ENCODE assay signal across 8 cellular contexts in genomic region chr12:56299308-56299852, GRCh38. TPM values are rescaled to one million over a fixed set of nuclear protein-coding genes. Genes with fewer than 3 reads are reported as not detected.
DNase-seq lines count a peak whose midpoint lies in the region; ATAC-seq and TF ChIP-seq lines count a peak whose summit lies in the region.

No MANE protein-coding gene starts in this region.

- H2AFZ ChIP-seq in Loucy (ENCODE audit: low read length) = peak overlapping the region; percentile 86

- H4K20me1 ChIP-seq in Loucy (ENCODE audit: insufficient read depth, low read length, poor library complexity, severe bottlenecking) = peaks cover 33% of the 10 kb centered on the region

- H3K27me3 ChIP-seq in Loucy (ENCODE audit: insufficient read depth, low read length, poor library complexity, severe bottlenecking) = no peaks in the 10 kb centered on the region

- H3K4me3 ChIP-seq in Loucy (ENCODE audit: low read length, poor library complexity, severe bottlenecking) = peak overlapping the region; percentile 95

- H3F3A ChIP-seq in Loucy (ENCODE audit: low read depth) = no peaks in the 10 kb centered on the region

- ATAC-seq in GM19023 (IDR thresholded peaks at IDR 0.05; ENCODE audit: unreplicated experiment) = peak; percentile 2
- ATAC-seq in left cardiac atrium = peak; percentile 3 to 13
- peak; percentile 14 for ATAC-seq in sciatic nerve

- H3K79me2 ChIP-seq in Loucy (ENCODE audit: insufficient read depth, low read length) = peaks cover 67% of the 10 kb centered on the region

- H3K4me1 ChIP-seq in Loucy (ENCODE audit: insufficient read depth, low read length, poor library complexity, severe bottlenecking) = peaks cover 44% of the 10 kb centered on the region

- peak; percentile 22 for DNase-seq in activated naive CD4-positive, alpha-beta T cell treated with anti-CD3 and anti-CD28 coated beads, Interleukin-2, amount 50 U/mL, for 16 hours
- DNase-seq in left cardiac atrium (no peak), sciatic nerve (ENCODE audit: low spot score) (no peak), NCI-H1436 treated with DMSO at 0.1 percent for 48 hours (lab: John Stamatoyannopoulos, UW) (no peak), NCI-H187 (lab: John Stamatoyannopoulos, UW) (no peak), cortex of kidney (lab: John Stamatoyannopoulos, UW) (no peak)

- H3K36me3 ChIP-seq in Loucy (ENCODE audit: insufficient read depth, low read length) = no peaks in the 10 kb centered on the region

- intact Hi-C loops in left cardiac atrium (cut with DNase I) = no loop called here
- intact Hi-C loops in sciatic nerve (cut with DNase I) = no loop called here

- no peak for TF ChIP-seq CTCF in Loucy (conservative IDR thresholded peaks at IDR 0.05; ENCODE audit: low read length)

- H3K9me2 ChIP-seq in Loucy (replicated peaks; ENCODE audit: low read depth, low read length) = no peaks in the 10 kb centered on the region

- peak overlapping the region; percentile 84 for H3K4me2 ChIP-seq in Loucy (ENCODE audit: low read depth, low read length, poor library complexity, severe bottlenecking)

- H3K9ac ChIP-seq in Loucy (ENCODE audit: low read depth, low read length, poor library complexity, severe bottlenecking) = peak overlapping the region; percentile 80

- H3K9me3 ChIP-seq in Loucy (ENCODE audit: insufficient read depth, low read depth, low read length) = no peaks in the 10 kb centered on the region

RNA-seq across cellular contexts. Expression of gene CS, which starts 0.8 kb away (rescaled TPM):
- 100 to 1,000 TPM; 526 to 581 TPM for total RNA-seq in left cardiac atrium
- 106 TPM for total RNA-seq in sciatic nerve

RNA-seq across cellular contexts. Expression of gene CNPY2, which starts 16.4 kb away (rescaled TPM):
- 10 to 100 TPM; 54.1 to 60.7 TPM for total RNA-seq in left cardiac atrium
- total RNA-seq in sciatic nerve = 87.3 TPM

RNA-seq across cellular contexts. Expression of gene COQ10A, which starts 32.6 kb away (rescaled TPM):
- total RNA-seq in left cardiac atrium (10 to 100 TPM; 76.2 to 98.3 TPM), sciatic nerve (8.3 TPM)

RNA-seq across cellular contexts. Expression of gene PAN2, which starts 34.4 kb away (rescaled TPM):
- total RNA-seq in left cardiac atrium (10 to 100 TPM; 38.5 to 39.4 TPM), sciatic nerve (101 TPM)

RNA-seq across cellular contexts. Expression of gene IL23A, which starts 39.3 kb away (rescaled TPM):
- not detected for total RNA-seq in left cardiac atrium
- total RNA-seq in sciatic nerve = not detected
